ENCODE assay signal across 4 cellular contexts in the genomic region with DNA sequence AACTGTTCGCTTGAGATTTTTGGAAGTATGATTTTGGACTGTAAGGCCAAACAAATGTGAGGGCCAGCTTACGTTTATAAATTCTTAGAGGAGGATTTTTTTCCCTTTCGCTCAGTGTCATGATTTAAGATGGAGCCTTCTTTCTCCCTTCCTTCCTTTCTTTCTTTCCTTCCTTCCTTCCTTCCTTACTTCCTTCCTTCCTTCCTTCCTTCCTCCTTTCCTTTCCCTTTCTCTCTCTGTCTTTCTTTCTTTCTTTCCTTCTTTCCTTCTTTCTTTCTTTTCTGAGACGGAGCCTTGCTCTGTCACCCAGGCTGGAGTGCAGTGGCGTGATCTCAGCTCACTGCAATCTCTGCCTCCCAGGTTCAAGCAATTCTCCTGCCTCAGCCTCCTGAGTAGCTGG. TPM values are rescaled to one million over a fixed set of nuclear protein-coding genes. Genes with fewer than 3 reads are reported as not detected.
"Had no signal": no experiment of that assay in that cellular context is flagged by ENCODE, and none has a peak within 500 bp of the region (broad histone marks: within the 10 kb centered on the region; RNA-seq: fewer than 3 reads in every experiment).

No MANE protein-coding gene starts in this region.

RNA-seq across cellular contexts. Expression of gene ACTN2, which starts 17.4 kb away (rescaled TPM):
- total RNA-seq: OCI-LY7, PC-3, PC-9, SJSA1 had no signal
